28 cellular contexts compared by ENCODE assay signal in the genomic region with DNA sequence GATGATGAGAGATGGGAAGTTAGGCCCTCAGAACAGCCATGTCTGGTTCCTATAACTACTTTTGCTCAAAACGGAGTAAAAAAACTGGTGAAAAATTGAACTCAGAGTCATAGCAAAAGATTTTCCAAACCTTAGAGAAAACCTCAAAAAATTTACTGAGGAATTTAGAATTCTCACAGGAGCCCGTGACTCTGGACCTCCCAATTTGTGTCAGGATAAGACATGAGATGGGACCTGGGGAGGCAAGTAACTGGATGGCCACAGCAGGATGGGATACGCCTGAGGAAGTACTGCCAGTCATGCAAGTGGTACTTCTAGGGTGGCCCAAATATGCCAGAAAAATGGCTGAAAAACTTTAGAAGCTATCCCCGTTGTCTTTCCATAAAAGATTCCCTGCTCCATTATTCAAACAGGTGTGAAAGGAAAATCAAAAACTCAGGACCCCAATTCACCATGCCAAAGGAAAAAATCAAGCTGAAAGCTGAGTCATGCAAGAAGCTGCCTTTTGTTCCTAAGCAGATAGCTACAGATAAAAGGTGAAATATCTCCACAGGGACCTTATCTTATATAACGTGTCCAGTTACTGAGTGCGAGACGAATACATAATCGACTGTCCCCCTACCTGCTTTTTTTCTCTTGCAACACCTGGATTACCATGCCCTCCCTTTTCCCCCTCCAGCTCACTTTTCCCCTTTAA. TPM values are rescaled to one million over a fixed set of nuclear protein-coding genes. Genes with fewer than 3 reads are reported as not detected.
DNase-seq lines count a peak whose midpoint lies in the region; ATAC-seq, FAIRE-seq and TF ChIP-seq lines count a peak whose summit lies in the region.
"Had no signal": no experiment of that assay in that cellular context is flagged by ENCODE, and none has a peak within 500 bp of the region (broad histone marks: within the 10 kb centered on the region; RNA-seq: fewer than 3 reads in every experiment).

No MANE protein-coding gene starts in this region.

- no peak overlapping the region for H2BK120ac ChIP-seq in H1 (replicated peaks; ENCODE audit: low read depth, low read length)

- no peak overlapping the region for H3K9ac ChIP-seq in SK-N-SH
- H3K9ac ChIP-seq in HUES48 (ENCODE audit: low read depth, low read length) = no peak overlapping the region
- no peak overlapping the region for H3K9ac ChIP-seq in H1 (replicated peaks in 1 of 4; ENCODE audit: extremely low read depth in 1 of 4, low read depth in 3 of 4, low read length in 3 of 4)
- H3K9ac ChIP-seq: BLaER1, GM23248 had no signal

- H4K8ac ChIP-seq in H1 (ENCODE audit: extremely low read depth, insufficient read depth, low read length) = no peak overlapping the region

- no peak overlapping the region for H3K56ac ChIP-seq in H1 (replicated peaks; ENCODE audit: insufficient read length, low read depth, low read length)

- H3K79me1 ChIP-seq in H1 (ENCODE audit: low read depth, low read length) = no peaks in the 10 kb centered on the region

- H3K27me3 ChIP-seq in SK-N-SH (ENCODE audit: insufficient read depth) (no peaks in the 10 kb centered on the region), HUES48 (ENCODE audit: control insufficient read depth, insufficient read depth, low read length) (no peaks in the 10 kb centered on the region), H1 (replicated peaks in 1 of 4; ENCODE audit: control insufficient read depth in 3 of 4, extremely low read depth in 1 of 4, insufficient read depth in 3 of 4, low read length in 3 of 4) (no peaks in the 10 kb centered on the region)
- H3K27me3 ChIP-seq: BLaER1 had no signal

- no peaks in the 10 kb centered on the region for H3F3A ChIP-seq in SK-N-SH (replicated peaks; ENCODE audit: insufficient read depth)

- H3K9me3 ChIP-seq in SK-N-SH (no peaks in the 10 kb centered on the region), HUES48 (ENCODE audit: control insufficient read depth, insufficient read depth, low read length) (peaks cover 5% of the 10 kb centered on the region; the same call in 1 of the 2 replicates), H1 (ENCODE audit: insufficient read depth in 2 of 2, low read depth in 1 of 2, low read length in 1 of 2) (no peaks in the 10 kb centered on the region)
- H3K9me3 ChIP-seq: BLaER1 had no signal

- H3K4me3 ChIP-seq in SK-N-SH (ENCODE audit: low read depth in 2 of 2, low read length in 1 of 2) (no peak overlapping the region), HUES48 (ENCODE audit: low read depth, low read length) (no peak overlapping the region), H1 (ENCODE audit: extremely low read depth in 1 of 4, insufficient read depth in 2 of 4, low read depth in 3 of 4, low read length in 4 of 4) (no peak overlapping the region)
- H3K4me3 ChIP-seq: BLaER1, GM23248 had no signal

- no peak overlapping the region for H3K18ac ChIP-seq in H1 (ENCODE audit: extremely low read depth, low read length)

- H4K91ac ChIP-seq in H1 (replicated peaks; ENCODE audit: insufficient read length, low read length) = no peak overlapping the region

- TF ChIP-seq CTCF in SK-N-SH (IDR thresholded peaks at IDR 0.05) (no peak), H1 (IDR thresholded peaks at IDR 0.05; ENCODE audit: control extremely low read depth in 1 of 3, insufficient read depth in 1 of 3, low read depth in 1 of 3, low read length in 3 of 3) (no peak)

- H3K4ac ChIP-seq in H1 (replicated peaks; ENCODE audit: insufficient read length, low read depth, low read length) = no peak overlapping the region

- H3K27ac ChIP-seq in SK-N-SH (ENCODE audit: low read depth in 2 of 2, low read length in 1 of 2) (no peak overlapping the region), HUES48 (ENCODE audit: low read depth, low read length) (peak overlapping the region; percentile 44), H1 (ENCODE audit: low read depth, low read length) (no peak overlapping the region)
- H3K27ac ChIP-seq: BLaER1, GM23248, RWPE1 had no signal

- 0 out of 2 replicates have a peak overlapping the region, but pooled peaks have one; percentile 17 for H2BK5ac ChIP-seq in H1 (ENCODE audit: low read depth, low read length)

- H3K23ac ChIP-seq in H1 (ENCODE audit: insufficient read length) = no peak overlapping the region

- DNase-seq in SK-N-SH (no peak), H1 (ENCODE audit: low read depth in 1 of 2, low spot score in 2 of 2) (no peak), NCI-H2227 (lab: John Stamatoyannopoulos, UW; ENCODE audit: unreplicated experiment) (no peak)
- no peak for DNase-seq in activated CD4-positive, alpha-beta memory T cell treated with anti-CD3 and anti-CD28 coated beads for 36 hours
- DNase-seq: CD4-positive, CD25-positive, alpha-beta regulatory T cell; DMS79; EL; GDM1; GM23248; HCEC 1CT; Kasumi-1; NCI-H1092 treated with DMSO at 0.1 percent for 48 hours; NCI-H1436; NCI-H1930; NCI-H2107; NCI-H2227 treated with DMSO at 0.1 percent for 48 hours; NCI-H526 treated with DMSO at 0.1 percent for 48 hours; SHP77; SW 1271 had no signal

- H3K14ac ChIP-seq in H1 (ENCODE audit: insufficient read length) = no peak overlapping the region

- TF ChIP-seq POLR2A in H1 (IDR thresholded peaks at IDR 0.05; ENCODE audit: control extremely low read depth in 1 of 2, low read depth in 2 of 2, low read length in 2 of 2) = no peak

- H2AFZ ChIP-seq in SK-N-SH (ENCODE audit: low read depth) (0 out of 2 replicates have a peak overlapping the region, but pooled peaks have one; percentile 59), H1 (ENCODE audit: low read length) (peak overlapping the region; percentile 25; the same call in 1 of the 2 replicates)
- H2AFZ ChIP-seq: GM23248 had no signal

- no peaks in the 10 kb centered on the region for H3K9me3 Mint-ChIP-seq in activated CD4-positive, alpha-beta memory T cell treated with anti-CD3 and anti-CD28 coated beads for 36 hours
- H3K9me3 Mint-ChIP-seq: T-helper 1 cell treated with Interleukin-12 subunit alpha and Interleukin-12 subunit beta and Interleukin-4 antibody, amounts not matched to agents 30 μg/mL and 1 μg/mL, for 36 hours had no signal

- TF ChIP-seq RAD21 in SK-N-SH (IDR thresholded peaks at IDR 0.05; ENCODE audit: low read length) (no peak), H1 (IDR thresholded peaks at IDR 0.05 in 1 of 2, conservative IDR thresholded peaks at IDR 0.05 in 1 of 2; ENCODE audit: low read depth in 2 of 2, low read length in 2 of 2) (no peak)

- no peaks in the 10 kb centered on the region for H3K9me2 ChIP-seq in SK-N-SH

- no peak overlapping the region for H2AK5ac ChIP-seq in H1 (ENCODE audit: low read depth, low read length)

- H3K4me3 Mint-ChIP-seq in activated CD4-positive, alpha-beta memory T cell treated with anti-CD3 and anti-CD28 coated beads for 36 hours = no peak overlapping the region
- H3K4me3 Mint-ChIP-seq: CD4-positive, CD25-positive, alpha-beta regulatory T cell; T-helper 1 cell treated with Interleukin-12 subunit alpha and Interleukin-12 subunit beta and Interleukin-4 antibody, amounts not matched to agents 30 μg/mL and 1 μg/mL, for 36 hours had no signal

- 79% methylated on average over 8 of the region's 8 CpGs for WGBS in SK-N-SH (ENCODE audit: low lambda C conversion rate)
- whole genome bisulfite sequencing in H1 (ENCODE audit: extremely low coverage in 1 of 2, insufficient coverage in 1 of 2, insufficient read length in 1 of 2, insufficient replicate concordance in 2 of 2, low coverage in 1 of 2, low lambda C conversion rate in 2 of 2, missing lambda C conversion rate in 1 of 2), 2 experiments = 74% methylated on average over 8 of the region's 8 CpGs; no CpG with 5 or more reads in 1 of the 2 experiments

- no peak for FAIRE-seq in H1 (lab: Jason Lieb, UNC)
- FAIRE-seq: GM12891, GM19239, HepG2 had no signal

- intact Hi-C loops in activated CD4-positive, alpha-beta memory T cell treated with anti-CD3 and anti-CD28 coated beads for 36 hours (cut with micrococcal nuclease) = no loop called here

- no peaks in the 10 kb centered on the region for H3K36me3 Mint-ChIP-seq in activated CD4-positive, alpha-beta memory T cell treated with anti-CD3 and anti-CD28 coated beads for 36 hours
- H3K36me3 Mint-ChIP-seq: CD4-positive, CD25-positive, alpha-beta regulatory T cell had no signal

- no peak overlapping the region for H4K5ac ChIP-seq in H1 (ENCODE audit: insufficient read length, low read depth, low read length)

- no peak for ATAC-seq in SK-N-SH treated with all-trans-retinoic acid at 6 μM for 48 hours
- ATAC-seq in GM21367 (IDR thresholded peaks at IDR 0.05; ENCODE audit: unreplicated experiment) = no peak
- ATAC-seq: HepG2 had no signal

- no peaks in the 10 kb centered on the region for H3K79me2 ChIP-seq in SK-N-SH (ENCODE audit: insufficient read depth)
- no peaks in the 10 kb centered on the region for H3K79me2 ChIP-seq in H1 (ENCODE audit: control insufficient read depth in 1 of 2, insufficient read depth in 2 of 2, low read length in 2 of 2)

- H2BK15ac ChIP-seq in H1 (ENCODE audit: low read length) = no peak overlapping the region

- H2BK12ac ChIP-seq in H1 (ENCODE audit: low read depth, low read length) = no peak overlapping the region

- no peaks in the 10 kb centered on the region for H3K4me1 Mint-ChIP-seq in activated CD4-positive, alpha-beta memory T cell treated with anti-CD3 and anti-CD28 coated beads for 36 hours (ENCODE audit: low read depth)
- H3K4me1 Mint-ChIP-seq: CD4-positive, CD25-positive, alpha-beta regulatory T cell had no signal

- CTCF ChIA-PET in SK-N-SH (lab: Yijun Ruan, JAX) = interaction anchor here (0.7 to 1.8 kb wide), 4 partner anchors 17 to 331 kb away, joined by 4 to 10 read pairs (median 6); no protein-coding TSS in a partner anchor
- CTCF ChIA-PET in H1 (lab: Charles Lee; ENCODE audit: partially characterized antibody) = interaction anchor here (0.9 to 1.2 kb wide), 3 partner anchors 16 to 330 kb away, joined by 3 to 5 read pairs (median 3); no protein-coding TSS in a partner anchor
- CTCF ChIA-PET in activated CD4-positive, alpha-beta memory T cell treated with anti-CD3 and anti-CD28 coated beads for 36 hours (lab: Charles Lee) = interaction anchor here (1.0 kb wide), 1 partner anchor 331 kb away, joined by 5 read pairs; no protein-coding TSS in a partner anchor

- H3K23me2 ChIP-seq in H1 (ENCODE audit: low read depth, low read length) = no peaks in the 10 kb centered on the region

- H3K27me3 Mint-ChIP-seq in activated CD4-positive, alpha-beta memory T cell treated with anti-CD3 and anti-CD28 coated beads for 36 hours = peaks cover 10% of the 10 kb centered on the region

- TF ChIP-seq EP300 in SK-N-SH (IDR thresholded peaks at IDR 0.05; ENCODE audit: borderline replicate concordance in 1 of 2, low read depth in 1 of 2, low read length in 1 of 2) = no peak
- TF ChIP-seq EP300 in H1 (IDR thresholded peaks at IDR 0.05; ENCODE audit: borderline replicate concordance in 1 of 2, low read depth in 2 of 2, low read length in 2 of 2) = no peak

- H3K4me2 ChIP-seq in SK-N-SH (no peak overlapping the region), H1 (ENCODE audit: insufficient read depth in 1 of 2, low read depth in 2 of 2, low read length in 2 of 2) (no peak overlapping the region)
- H3K4me2 ChIP-seq: BLaER1 had no signal

- H3K36me3 ChIP-seq in SK-N-SH (replicated peaks in 1 of 2; ENCODE audit: control insufficient read depth in 1 of 2, insufficient read depth in 2 of 2, low read length in 1 of 2) = no peaks in the 10 kb centered on the region
- H3K36me3 ChIP-seq in HUES48 (ENCODE audit: control insufficient read depth, insufficient read depth, low read length) = no peaks in the 10 kb centered on the region
- H3K36me3 ChIP-seq in H1 (ENCODE audit: control insufficient read depth in 2 of 4, insufficient read depth in 4 of 4, low read length in 3 of 4) = no peaks in the 10 kb centered on the region
- H3K36me3 ChIP-seq: BLaER1 had no signal

- peak overlapping the region; percentile 72; the same call in 1 of the 2 replicates for H2BK20ac ChIP-seq in H1 (ENCODE audit: low read length)

- H3K4me1 ChIP-seq in SK-N-SH (ENCODE audit: control insufficient read depth in 1 of 2, insufficient read depth in 2 of 2, low read depth in 1 of 2, low read length in 1 of 2) (0 out of 4 replicates have a peak, but pooled peaks cover 0 to 10% of the 10 kb centered on the region in 2 experiments), HUES48 (ENCODE audit: control insufficient read depth, insufficient read depth, low read length) (peaks cover 10% of the 10 kb centered on the region), H1 (replicated peaks in 1 of 4; ENCODE audit: control insufficient read depth in 3 of 4, insufficient read depth in 4 of 4, low read length in 3 of 4) (no peaks in the 10 kb centered on the region)
- H3K4me1 ChIP-seq: BLaER1 had no signal

- POLR2A ChIA-PET in SK-N-SH (lab: Yijun Ruan, JAX) = no interaction called here
- POLR2A ChIA-PET in H1 (lab: Charles Lee; ENCODE audit: partially characterized antibody) = no interaction called here
- POLR2A ChIA-PET in activated CD4-positive, alpha-beta memory T cell treated with anti-CD3 and anti-CD28 coated beads for 36 hours (lab: Charles Lee) = interaction anchor here (0.7 kb wide), 1 partner anchor 10 kb away, joined by 3 read pairs; no protein-coding TSS in a partner anchor

- H3K27ac Mint-ChIP-seq in activated CD4-positive, alpha-beta memory T cell treated with anti-CD3 and anti-CD28 coated beads for 36 hours = no peak overlapping the region
- H3K27ac Mint-ChIP-seq: CD4-positive, CD25-positive, alpha-beta regulatory T cell; T-helper 1 cell treated with Interleukin-12 subunit alpha and Interleukin-12 subunit beta and Interleukin-4 antibody, amounts not matched to agents 30 μg/mL and 1 μg/mL, for 36 hours had no signal

- H4K20me1 ChIP-seq in SK-N-SH (ENCODE audit: insufficient read depth) (no peaks in the 10 kb centered on the region), H1 (replicated peaks in 1 of 2; ENCODE audit: control insufficient read depth in 1 of 2, insufficient read depth in 2 of 2, low read length in 2 of 2) (no peaks in the 10 kb centered on the region)
- H4K20me1 ChIP-seq: BLaER1 had no signal

RNA-seq across cellular contexts. Expression of a gene that starts 34.1 kb away (rescaled TPM):
- polyA plus RNA-seq in SK-N-SH (2012; rRNA removed) (3.2 and 4.4 TPM in 2 replicates), H1 (2011; rRNA removed) (8.3 and 9.2 TPM in 2 replicates)
- polyA plus RNA-seq in SK-N-SH (2012; cell fraction: cytosol; rRNA removed) = 3.4 and 3.7 TPM in 2 replicates
- polyA plus RNA-seq in SK-N-SH (2012; cell fraction: nucleus; rRNA removed) = 3.8 and 5.8 TPM in 2 replicates
- total RNA-seq in H1 (2021; fragmentation: NEBNext Ultra II Directional; extraction: Animal tissue kit (Norgen Biotek cat#: 25700)) = 9.8 and 11.8 TPM in 2 replicates
- polyA plus RNA-seq in H1 (2011; cell fraction: cytosol; rRNA removed) = 9.2 TPM
- 12.6 TPM for polyA plus RNA-seq in H1 (2011; cell fraction: nucleus; rRNA removed)
- polyA plus RNA-seq in H1 (2012, experiment 1 of 2) = 9.5 to 11.9 TPM (median 9.9 TPM) in 4 replicates
- polyA plus RNA-seq in H1 (2012, experiment 2 of 2) = 2.6 TPM
- 11.7 TPM for polyA plus RNA-seq in H1 (2013, experiment 1 of 2)
- polyA plus RNA-seq in H1 (2013, experiment 2 of 2) = 13.4 TPM
- 21.1 and 36.4 TPM in 2 replicates for polyA minus RNA-seq in H1 (2011; rRNA and poly(A)+ RNA removed)
- polyA minus RNA-seq in H1 (2011; cell fraction: cytosol; rRNA and poly(A)+ RNA removed) = 8.1 TPM
- polyA minus RNA-seq in H1 (2011; cell fraction: nucleus; rRNA and poly(A)+ RNA removed) = 14.5 TPM
- total RNA-seq in activated CD4-positive, alpha-beta memory T cell treated with anti-CD3 and anti-CD28 coated beads for 36 hours = under 1 TPM; 0.17 to 0.50 TPM
- total RNA-seq: CD4-positive, CD25-positive, alpha-beta regulatory T cell had no signal
- polyA plus RNA-seq: CD4-positive, CD25-positive, alpha-beta regulatory T cell had no signal

RNA-seq across cellular contexts. Expression of a gene that starts 35.5 kb away (rescaled TPM):
- polyA plus RNA-seq in SK-N-SH (2012; rRNA removed) = 4,998 and 5,578 TPM in 2 replicates
- 6,895 and 7,195 TPM in 2 replicates for polyA plus RNA-seq in SK-N-SH (2012; cell fraction: cytosol; rRNA removed)
- 1,385 and 1,424 TPM in 2 replicates for polyA plus RNA-seq in SK-N-SH (2012; cell fraction: nucleus; rRNA removed)
- total RNA-seq in H1 (2021; fragmentation: NEBNext Ultra II Directional; extraction: Animal tissue kit (Norgen Biotek cat#: 25700)) = 2,692 and 2,707 TPM in 2 replicates
- polyA plus RNA-seq in H1 (2011; rRNA removed) = 2,550 and 4,330 TPM in 2 replicates
- polyA plus RNA-seq in H1 (2011; cell fraction: cytosol; rRNA removed) = 4,763 TPM
- polyA plus RNA-seq in H1 (2011; cell fraction: nucleus; rRNA removed) = 1,813 TPM
- 3,622 to 5,232 TPM (median 4,180 TPM) in 4 replicates for polyA plus RNA-seq in H1 (2012, experiment 1 of 2)
- 1,892 TPM for polyA plus RNA-seq in H1 (2012, experiment 2 of 2)
- 4,430 TPM for polyA plus RNA-seq in H1 (2013, experiment 1 of 2)
- 4,563 TPM for polyA plus RNA-seq in H1 (2013, experiment 2 of 2)
- polyA minus RNA-seq in H1 (2011; rRNA and poly(A)+ RNA removed) = 1,374 and 2,105 TPM in 2 replicates
- polyA minus RNA-seq in H1 (2011; cell fraction: cytosol; rRNA and poly(A)+ RNA removed) = 674 TPM
- polyA minus RNA-seq in H1 (2011; cell fraction: nucleus; rRNA and poly(A)+ RNA removed) = 1,076 TPM
- total RNA-seq in activated CD4-positive, alpha-beta memory T cell treated with anti-CD3 and anti-CD28 coated beads for 36 hours = 1,000 to 10,000 TPM; 2,582 TPM

RNA-seq across cellular contexts. Expression of a gene that starts 40.7 kb away (rescaled TPM):
- polyA plus RNA-seq in SK-N-SH (2012; rRNA removed) (28.7 and 29.4 TPM in 2 replicates), H1 (2011; rRNA removed) (14.9 and 17.3 TPM in 2 replicates)
- polyA plus RNA-seq in SK-N-SH (2012; cell fraction: cytosol; rRNA removed) = 43.1 and 57.0 TPM in 2 replicates
- polyA plus RNA-seq in SK-N-SH (2012; cell fraction: nucleus; rRNA removed) = 11.1 and 11.5 TPM in 2 replicates
- total RNA-seq in H1 (2021; fragmentation: NEBNext Ultra II Directional; extraction: Animal tissue kit (Norgen Biotek cat#: 25700)) = 20.1 and 22.9 TPM in 2 replicates
- 21.1 TPM for polyA plus RNA-seq in H1 (2011; cell fraction: cytosol; rRNA removed)
- polyA plus RNA-seq in H1 (2011; cell fraction: nucleus; rRNA removed) = 11.5 TPM
- polyA plus RNA-seq in H1 (2012, experiment 1 of 2) = 5.7 to 9.1 TPM (median 8.2 TPM) in 4 replicates
- polyA plus RNA-seq in H1 (2012, experiment 2 of 2) = 17.5 TPM
- 39.6 TPM for polyA plus RNA-seq in H1 (2013, experiment 1 of 2)
- polyA plus RNA-seq in H1 (2013, experiment 2 of 2) = 42.4 TPM
- 1.1 and 1.7 TPM in 2 replicates for polyA minus RNA-seq in H1 (2011; rRNA and poly(A)+ RNA removed)
- 8.6 TPM for polyA minus RNA-seq in H1 (2011; cell fraction: cytosol; rRNA and poly(A)+ RNA removed)
- polyA minus RNA-seq in H1 (2011; cell fraction: nucleus; rRNA and poly(A)+ RNA removed) = 6.0 TPM
- 10 to 100 TPM; 26.5 to 27.5 TPM for total RNA-seq in activated CD4-positive, alpha-beta memory T cell treated with anti-CD3 and anti-CD28 coated beads for 36 hours
